Comparison of ENCODE assay signal across 4 cellular contexts in genomic region chr1:152666171-152666570, GRCh38. TPM values are rescaled to one million over a fixed set of nuclear protein-coding genes. Genes with fewer than 3 reads are reported as not detected.
"Had no signal": no experiment of that assay in that cellular context is flagged by ENCODE, and none has a peak within 500 bp of the region (broad histone marks: within the 10 kb centered on the region; RNA-seq: fewer than 3 reads in every experiment).

No MANE protein-coding gene starts in this region.

RNA-seq across cellular contexts. Expression of gene LCE2D, which starts 3.0 kb away (rescaled TPM):
- total RNA-seq: LHCN-M2, M059J, MCF 10A, NCI-H460 had no signal

RNA-seq across cellular contexts. Expression of gene LCE2C, which starts 8.9 kb away (rescaled TPM):
- total RNA-seq: LHCN-M2, M059J, MCF 10A, NCI-H460 had no signal

RNA-seq across cellular contexts. Expression of gene LCE2B, which starts 19.8 kb away (rescaled TPM):
- total RNA-seq: LHCN-M2, M059J, MCF 10A, NCI-H460 had no signal

RNA-seq across cellular contexts. Expression of gene LCE2A, which starts 32.0 kb away (rescaled TPM):
- total RNA-seq: LHCN-M2, M059J, MCF 10A, NCI-H460 had no signal

RNA-seq across cellular contexts. Expression of gene LCE4A, which starts 41.8 kb away (rescaled TPM):
- total RNA-seq: LHCN-M2, M059J, MCF 10A, NCI-H460 had no signal
